ENCODE assay signal across 8 cellular contexts in the genomic region with DNA sequence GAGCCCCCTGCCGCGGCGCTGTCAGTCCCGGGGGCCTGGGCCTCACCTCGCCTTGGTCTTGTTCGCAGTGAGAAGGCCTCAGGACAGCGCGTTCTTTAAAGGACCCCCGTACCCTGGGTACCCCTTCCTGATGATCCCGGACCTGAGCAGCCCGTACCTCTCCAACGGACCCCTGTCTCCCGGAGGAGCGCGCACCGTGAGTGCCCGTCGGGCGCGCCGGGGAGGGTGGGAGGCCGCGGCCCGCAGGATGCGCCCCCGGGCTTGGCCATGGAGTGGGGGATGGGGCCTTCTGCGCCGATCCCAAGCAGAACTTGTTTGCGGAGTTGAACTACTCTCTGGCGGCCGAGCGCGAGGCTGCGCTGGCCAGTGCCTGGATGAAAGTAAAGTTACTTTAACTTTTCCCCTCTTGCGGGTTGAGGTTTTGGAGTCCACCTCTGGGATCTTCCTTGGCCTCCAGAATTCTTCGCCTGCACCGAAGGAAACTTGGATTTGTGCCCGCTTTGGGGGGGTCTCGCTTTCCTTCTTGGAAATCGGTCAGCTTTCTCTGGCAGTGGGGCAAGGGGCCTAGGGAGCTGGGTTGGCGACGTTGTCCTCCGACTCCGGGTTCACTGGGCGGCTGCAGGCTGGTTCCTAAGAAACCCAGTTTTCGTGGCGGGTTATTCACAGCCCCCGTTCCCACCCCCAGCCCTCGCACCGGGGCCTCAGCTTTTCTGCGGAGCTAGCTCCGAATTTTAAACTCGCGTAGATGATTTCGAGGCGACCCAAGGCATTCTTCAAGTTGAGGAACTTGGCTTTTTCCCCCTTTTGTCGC. TPM values are rescaled to one million over a fixed set of nuclear protein-coding genes. Genes with fewer than 3 reads are reported as not detected.
DNase-seq lines count a peak whose midpoint lies in the region; ATAC-seq and TF ChIP-seq lines count a peak whose summit lies in the region.

No MANE protein-coding gene starts in this region.

- peaks cover 6% of the 10 kb centered on the region for H3K27me3 Mint-ChIP-seq in Calu3 (ENCODE audit: unreplicated experiment)
- peaks cover 70% of the 10 kb centered on the region for H3K27me3 Mint-ChIP-seq in activated CD4-positive, alpha-beta memory T cell treated with anti-CD3 and anti-CD28 coated beads, Interleukin-2, amount 10 ng/mL, durations not matched to agents 7 days and 5 days

- ATAC-seq in GM19452 (IDR thresholded peaks at IDR 0.05; ENCODE audit: unreplicated experiment) (no peak), GM18502 (IDR thresholded peaks at IDR 0.05; ENCODE audit: poor library complexity, unreplicated experiment) (no peak)

- intact Hi-C loops in Calu3 (cut with micrococcal nuclease; ENCODE audit: unreplicated experiment): loop anchor here (5.0 kb wide), 1 partner anchor 168 kb away; no protein-coding TSS in a partner anchor

- no peak for TF ChIP-seq CTCF in Calu3 (IDR thresholded peaks at IDR 0.05; ENCODE audit: unreplicated experiment)
- no peak for TF ChIP-seq CTCF in foreskin fibroblast (IDR thresholded peaks at IDR 0.05; ENCODE audit: low read depth, low read length)
- no peak for TF ChIP-seq CTCF in osteoblast (IDR thresholded peaks at IDR 0.05; ENCODE audit: extremely low read depth, low read depth, low read length)

- H3K36me3 ChIP-seq in osteoblast (ENCODE audit: insufficient read depth, low read length): no peaks in the 10 kb centered on the region

- H3K4me2 ChIP-seq in osteoblast (ENCODE audit: insufficient read depth, low read length): peak overlapping the region; percentile 81

- no peak overlapping the region for H3K27ac Mint-ChIP-seq in Calu3 (ENCODE audit: unreplicated experiment)
- H3K27ac Mint-ChIP-seq in activated CD4-positive, alpha-beta memory T cell treated with anti-CD3 and anti-CD28 coated beads, Interleukin-2, amount 10 ng/mL, durations not matched to agents 7 days and 5 days: no peak overlapping the region

- peaks cover 9% of the 10 kb centered on the region for H3K36me3 Mint-ChIP-seq in Calu3 (ENCODE audit: insufficient read depth, unreplicated experiment)
- H3K36me3 Mint-ChIP-seq in activated CD4-positive, alpha-beta memory T cell treated with anti-CD3 and anti-CD28 coated beads, Interleukin-2, amount 10 ng/mL, durations not matched to agents 7 days and 5 days (ENCODE audit: low read depth): no peaks in the 10 kb centered on the region

- H3K4me1 Mint-ChIP-seq in Calu3 (ENCODE audit: low read depth, unreplicated experiment): no peaks in the 10 kb centered on the region
- H3K4me1 Mint-ChIP-seq in activated CD4-positive, alpha-beta memory T cell treated with anti-CD3 and anti-CD28 coated beads, Interleukin-2, amount 10 ng/mL, durations not matched to agents 7 days and 5 days: peaks cover 10% of the 10 kb centered on the region

- peak overlapping the region; percentile 66 for H2AFZ ChIP-seq in osteoblast (ENCODE audit: low read length)

- no peaks in the 10 kb centered on the region for H3K9me3 ChIP-seq in osteoblast (ENCODE audit: low read depth, low read length)

- H3K4me3 ChIP-seq in foreskin fibroblast (ENCODE audit: low read depth in 1 of 2, low read length in 2 of 2): peak overlapping the region; percentile 71 to 84
- H3K4me3 ChIP-seq in osteoblast (ENCODE audit: insufficient read depth, low read length): peak overlapping the region; percentile 85

- no peaks in the 10 kb centered on the region for H3K9me3 Mint-ChIP-seq in Calu3 (ENCODE audit: low read depth, unreplicated experiment)
- no peaks in the 10 kb centered on the region for H3K9me3 Mint-ChIP-seq in activated CD4-positive, alpha-beta memory T cell treated with anti-CD3 and anti-CD28 coated beads, Interleukin-2, amount 10 ng/mL, durations not matched to agents 7 days and 5 days

- H4K20me1 ChIP-seq in osteoblast (ENCODE audit: insufficient read depth, low read length): peaks cover 16% of the 10 kb centered on the region

- CTCF ChIA-PET in Calu3 (lab: Charles Lee): interaction anchor here (1.3 to 2.1 kb wide), 2 partner anchors 122 to 151 kb away, joined by 3 to 10 read pairs; no protein-coding TSS in a partner anchor
- CTCF ChIA-PET in activated CD4-positive, alpha-beta memory T cell treated with anti-CD3 and anti-CD28 coated beads, Interleukin-2, amount 10 ng/mL, durations not matched to agents 7 days and 5 days (lab: Charles Lee): no interaction called here

- H3K4me3 Mint-ChIP-seq in Calu3 (ENCODE audit: low read depth, unreplicated experiment): peak overlapping the region; percentile 81
- peak overlapping the region; percentile 27 for H3K4me3 Mint-ChIP-seq in activated CD4-positive, alpha-beta memory T cell treated with anti-CD3 and anti-CD28 coated beads, Interleukin-2, amount 10 ng/mL, durations not matched to agents 7 days and 5 days

- BruUV-seq in Calu3 (replicated peaks; lab: Mats Ljungman, UMichigan): no TSS peak

- no peak overlapping the region for H3K27ac ChIP-seq in osteoblast (ENCODE audit: low read depth, low read length)

- POLR2A ChIA-PET in activated CD4-positive, alpha-beta memory T cell treated with anti-CD3 and anti-CD28 coated beads, Interleukin-2, amount 10 ng/mL, durations not matched to agents 7 days and 5 days (lab: Charles Lee): no interaction called here

- no peaks in the 10 kb centered on the region for H3K27me3 ChIP-seq in osteoblast (ENCODE audit: insufficient read depth, low read length)

- DNase-seq in Calu3: no peak
- no peak for DNase-seq in activated CD4-positive, alpha-beta memory T cell treated with anti-CD3 and anti-CD28 coated beads, Interleukin-2, amount 10 ng/mL, durations not matched to agents 7 days and 5 days
- DNase-seq in foreskin fibroblast: peak in 1 of 2 donors; percentile 41
- peak; percentile 93 for DNase-seq in osteoblast (ENCODE audit: insufficient read length, low spot score, missing footprints)
- no peak for DNase-seq in effector CD4-positive, alpha-beta T cell
- DNase-seq in NCI-H1930 (lab: John Stamatoyannopoulos, UW): no peak

- H3K4me1 ChIP-seq in osteoblast (ENCODE audit: insufficient read depth, low read length): peaks cover 15% of the 10 kb centered on the region

- peaks cover 44% of the 10 kb centered on the region for H3K79me2 ChIP-seq in osteoblast (ENCODE audit: insufficient read depth, low read length)

RNA-seq across cellular contexts. Expression of gene TCF7L1, which starts 1.3 kb away (rescaled TPM):
- total RNA-seq in Calu3 (2022) (2.9 and 3.0 TPM in 2 replicates), osteoblast (2.5 and 2.7 TPM in 2 replicates)
- total RNA-seq in activated CD4-positive, alpha-beta memory T cell treated with anti-CD3 and anti-CD28 coated beads, Interleukin-2, amount 10 ng/mL, durations not matched to agents 7 days and 5 days: under 1 TPM in 1 of 2 experiments, not detected in 1; 0.08 TPM
